8 cellular contexts compared by ENCODE assay signal in the genomic region with DNA sequence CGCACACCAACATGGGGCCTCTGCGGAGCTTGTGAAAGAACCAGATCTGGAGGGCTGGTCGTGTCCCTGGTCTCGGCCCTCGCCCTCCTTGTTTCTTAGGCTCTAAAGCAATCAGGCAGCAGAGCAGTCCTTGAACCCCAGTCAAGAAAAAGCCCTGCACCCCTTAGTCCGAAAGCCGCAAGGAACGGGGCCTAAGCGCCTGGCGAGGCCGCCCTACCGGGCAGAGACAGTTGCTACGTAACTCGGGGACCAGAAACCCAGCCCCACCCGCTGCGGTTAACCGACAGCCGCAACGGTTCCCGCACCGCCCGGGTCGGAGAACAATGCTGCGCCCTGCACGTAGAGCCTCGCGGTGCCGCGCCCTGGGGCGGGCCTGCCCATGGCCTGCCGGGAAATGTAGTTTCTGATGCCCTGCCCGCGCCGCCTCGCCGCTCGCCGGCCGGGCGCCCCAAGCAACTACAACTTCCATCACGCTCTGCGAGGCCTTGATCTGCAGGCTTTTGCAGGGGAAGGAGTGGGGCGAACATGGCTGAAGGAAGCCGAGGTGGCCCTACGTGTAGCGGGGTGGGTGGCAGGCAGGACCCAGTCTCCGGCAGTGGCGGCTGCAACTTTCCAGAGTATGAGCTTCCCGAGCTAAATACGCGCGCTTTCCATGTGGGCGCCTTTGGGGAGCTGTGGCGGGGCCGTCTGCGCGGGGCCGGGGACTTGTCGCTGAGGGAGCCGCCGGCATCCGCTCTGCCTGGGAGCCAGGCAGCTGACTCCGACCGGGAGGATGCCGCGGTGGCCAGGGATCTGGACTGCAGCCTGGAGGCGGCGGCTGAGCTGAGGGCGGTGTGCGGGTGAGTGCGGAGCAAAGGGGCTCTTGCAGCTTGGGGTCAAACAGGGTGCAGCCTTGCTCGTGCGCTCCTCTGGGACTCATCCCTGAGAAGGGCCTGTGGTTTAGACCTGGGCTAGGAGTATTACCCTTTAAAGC. TPM values are rescaled to one million over a fixed set of nuclear protein-coding genes. Genes with fewer than 3 reads are reported as not detected.
DNase-seq lines count a peak whose midpoint lies in the region; ATAC-seq and TF ChIP-seq lines count a peak whose summit lies in the region.

A gene (plus strand): TSS at position 522 of the 973 bp plus-strand sequence. CDS start 4 bp downstream, at position 526.

- peak; percentile 98 for ATAC-seq in HG03457 (IDR thresholded peaks at IDR 0.05; ENCODE audit: unreplicated experiment)

- H3K36me3 ChIP-seq in BJ (ENCODE audit: control insufficient read depth, insufficient read depth, low read length) (peaks cover 9% of the 10 kb centered on the region), kidney epithelial cell (ENCODE audit: control insufficient read depth, insufficient read depth, low read length) (no peaks in the 10 kb centered on the region)

- H3K27me3 ChIP-seq in BJ (ENCODE audit: control insufficient read depth, insufficient read depth, low read length) = no peaks in the 10 kb centered on the region
- H3K27me3 ChIP-seq in kidney epithelial cell (ENCODE audit: control insufficient read depth, insufficient read depth, low read length) = no peaks in the 10 kb centered on the region

- POLR2A ChIA-PET in BJ (lab: Charles Lee) = no interaction called here

- H3K4me3 ChIP-seq in BJ (ENCODE audit: low read depth, low read length) (peak within 1 kb of the TSS; percentile 71), choroid plexus epithelial cell (ENCODE audit: low read depth, low read length) (peak within 1 kb of the TSS; percentile 98), kidney epithelial cell (ENCODE audit: low read depth, low read length) (peak within 1 kb of the TSS; percentile 74)

- DNase-seq in BJ (ENCODE audit: low read depth) (peak; percentile 76), GM19240 (ENCODE audit: insufficient read length, low spot score) (peak; percentile 82), NCI-H524 (lab: John Stamatoyannopoulos, UW) (peak; percentile 86 to 92), choroid plexus epithelial cell (ENCODE audit: low read depth) (peak; percentile 96), kidney epithelial cell (ENCODE audit: low read depth) (peak; percentile 80)
- peak; percentile 89 to 90 for DNase-seq in activated CD4-positive, alpha-beta T cell treated with anti-CD3 and anti-CD28 coated beads for 4 hours
- DNase-seq in stimulated activated CD4-positive, alpha-beta T cell treated with anti-CD3 and anti-CD28 coated beads, Interleukin-15, amount 100 ng/mL, for 24 hours = peak; percentile 95

- CTCF ChIA-PET in BJ (lab: Yijun Ruan, JAX) = interaction anchor here (0.6 to 1.2 kb wide), 4 partner anchors 9 to 517 kb away, joined by 3 read pairs; no protein-coding TSS in a partner anchor

- no peak for TF ChIP-seq CTCF in BJ (IDR thresholded peaks at IDR 0.05; ENCODE audit: insufficient read depth, low read depth, low read length)
- TF ChIP-seq CTCF in choroid plexus epithelial cell (conservative IDR thresholded peaks at IDR 0.05; ENCODE audit: low read depth, low read length) = peak; percentile 10
- no peak for TF ChIP-seq CTCF in kidney epithelial cell (IDR thresholded peaks at IDR 0.05; ENCODE audit: insufficient read depth, low read length, poor library complexity, severe bottlenecking)

RNA-seq across cellular contexts. Expression of the gene that starts here (rescaled TPM):
- 12.5 and 27.3 TPM in 2 replicates for polyA plus RNA-seq in BJ (2011; rRNA removed)
- 8.2 and 12.9 TPM in 2 replicates for polyA minus RNA-seq in BJ (2011; rRNA and poly(A)+ RNA removed)
- total RNA-seq in kidney epithelial cell = 23.2 TPM in 2 replicates

Comparison
In these comparisons a context has a peak if more than half of its experiments do, and no peak if none do; other contexts are left out.
1. Peak in every context shown above with its lines: DNase-seq, ATAC-seq and H3K4me3 ChIP-seq.